Comparison of ENCODE assay signal across 20 cellular contexts in the genomic region with DNA sequence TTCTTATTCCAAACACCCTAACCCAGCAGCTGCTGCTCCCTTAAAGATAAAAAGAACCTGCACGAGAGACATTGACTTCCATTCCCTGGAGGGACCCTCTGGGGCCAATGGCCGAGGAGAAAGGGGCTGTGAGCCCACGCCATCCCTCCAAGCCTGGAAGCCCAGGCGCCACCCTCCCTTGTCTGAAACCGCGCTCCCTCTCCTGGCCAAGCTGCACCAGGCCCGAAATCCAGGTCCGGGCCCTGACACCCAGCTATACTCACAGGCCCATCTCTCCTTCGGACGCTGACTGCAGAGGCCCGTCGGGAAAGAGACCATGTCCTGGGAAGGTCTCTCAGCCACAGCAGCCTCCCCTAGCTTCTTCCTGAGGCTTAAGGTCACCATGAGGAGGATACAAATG.
DNase-seq lines count a peak whose midpoint lies in the region; ATAC-seq and TF ChIP-seq lines count a peak whose summit lies in the region.
"Had no signal": no experiment of that assay in that cellular context is flagged by ENCODE, and none has a peak within 500 bp of the region (broad histone marks: within the 10 kb centered on the region; RNA-seq: fewer than 3 reads in every experiment).

No MANE protein-coding gene starts in this region.

- no peak overlapping the region for H2AFZ ChIP-seq in GM23338

- H3K4me3 ChIP-seq in GM23338 (no peak overlapping the region), spleen (no peak overlapping the region), tibial artery (no peak overlapping the region)
- H3K4me3 ChIP-seq: BLaER1 had no signal

- peak in 1 of 2 experiments; percentile 34; a peak in 2 of 4 replicates for TF ChIP-seq CTCF in GM23338 (conservative IDR thresholded peaks at IDR 0.05; ENCODE audit: low read depth in 2 of 2)
- no peak for TF ChIP-seq CTCF in glutamatergic neuron (IDR thresholded peaks at IDR 0.05; ENCODE audit: partially characterized antibody, unreplicated experiment)
- no peak for TF ChIP-seq CTCF in spleen (IDR thresholded peaks at IDR 0.05 in 8 of 11, conservative IDR thresholded peaks at IDR 0.05 in 3 of 11)
- TF ChIP-seq CTCF in tibial artery (IDR thresholded peaks at IDR 0.05), result no peak

- H3F3A ChIP-seq in GM23338 (replicated peaks; ENCODE audit: low read depth), result 0 out of 2 replicates have a peak, but pooled peaks cover 2% of the 10 kb centered on the region

- H3K27ac Mint-ChIP-seq in GM23338 (no peak overlapping the region), T-helper 17 cell (no peak overlapping the region), glutamatergic neuron (ENCODE audit: unreplicated experiment) (peak overlapping the region; percentile 85)
- H3K27ac Mint-ChIP-seq: CD14-positive monocyte; CD4-positive, alpha-beta memory T cell had no signal

- H3K27me3 Mint-ChIP-seq in GM23338 (ENCODE audit: insufficient read depth, low read depth, poor library complexity) (peaks cover 18% of the 10 kb centered on the region), T-helper 17 cell (peaks cover 22% of the 10 kb centered on the region), glutamatergic neuron (ENCODE audit: unreplicated experiment) (peaks cover 24% of the 10 kb centered on the region)

- H3K36me3 ChIP-seq in GM23338 (ENCODE audit: insufficient read depth), result no peaks in the 10 kb centered on the region
- H3K36me3 ChIP-seq in spleen, result no peaks in the 10 kb centered on the region
- no peaks in the 10 kb centered on the region for H3K36me3 ChIP-seq in tibial artery
- H3K36me3 ChIP-seq: BLaER1 had no signal

- H3K9me3 ChIP-seq in T-helper 17 cell (ENCODE audit: control insufficient read depth, low read length, poor library complexity, severe bottlenecking) (no peaks in the 10 kb centered on the region), spleen (no peaks in the 10 kb centered on the region), tibial artery (no peaks in the 10 kb centered on the region)
- H3K9me3 ChIP-seq: BLaER1 had no signal

- H4K20me1 ChIP-seq in GM23338 (replicated peaks; ENCODE audit: insufficient read depth), result no peaks in the 10 kb centered on the region
- H4K20me1 ChIP-seq: BLaER1 had no signal

- H3K36me3 Mint-ChIP-seq in GM23338 (ENCODE audit: low read depth) (peaks cover 34% of the 10 kb centered on the region), T-helper 17 cell (ENCODE audit: low read depth) (no peaks in the 10 kb centered on the region), glutamatergic neuron (ENCODE audit: unreplicated experiment) (no peaks in the 10 kb centered on the region)
- H3K36me3 Mint-ChIP-seq: CD14-positive monocyte; CD4-positive, alpha-beta memory T cell had no signal

- H3K4me2 ChIP-seq in GM23338, result no peak overlapping the region
- H3K4me2 ChIP-seq: BLaER1 had no signal

- H3K27ac ChIP-seq in GM23338 (ENCODE audit: low read depth) (no peak overlapping the region), spleen (no peak overlapping the region), tibial artery (no peak overlapping the region)
- H3K27ac ChIP-seq: BLaER1, HL-60 had no signal

- DNase-seq in GM23338 (ENCODE audit: low spot score) (peak; percentile 36), T-helper 17 cell (no peak), glutamatergic neuron (no peak), spleen (peak; percentile 59), tibial artery (no peak)
- DNase-seq: 8988T; CD4-positive, alpha-beta memory T cell; DMS153; DMS79; GDM1; GOT3; HCEC 1CT; IMR-90; KBM-7 had no signal

- H3K79me2 ChIP-seq in GM23338 (replicated peaks; ENCODE audit: insufficient read depth), result no peaks in the 10 kb centered on the region

- H3K4me1 ChIP-seq in GM23338 (ENCODE audit: insufficient read depth), result peaks cover 3% of the 10 kb centered on the region; the same call in 1 of the 2 replicates
- H3K4me1 ChIP-seq in spleen, result no peaks in the 10 kb centered on the region
- no peaks in the 10 kb centered on the region for H3K4me1 ChIP-seq in tibial artery

- no peaks in the 10 kb centered on the region for H3K9me2 ChIP-seq in GM23338 (ENCODE audit: insufficient read depth)

- 81 to 90% (median 89%) methylated on average over 8 to 12 of the region's 12 CpGs for WGBS in spleen, 5 donors

- H3K9me3 Mint-ChIP-seq in GM23338 (peaks cover 89% of the 10 kb centered on the region), glutamatergic neuron (ENCODE audit: unreplicated experiment) (peaks cover 22% of the 10 kb centered on the region)
- H3K9me3 Mint-ChIP-seq: CD4-positive, alpha-beta memory T cell had no signal

- H3K4me1 Mint-ChIP-seq in GM23338 (no peaks in the 10 kb centered on the region; the same call in 2 of the 3 replicates), T-helper 17 cell (no peaks in the 10 kb centered on the region), glutamatergic neuron (ENCODE audit: low read depth, unreplicated experiment) (peaks cover 35% of the 10 kb centered on the region)
- H3K4me1 Mint-ChIP-seq: CD14-positive monocyte; CD4-positive, alpha-beta memory T cell had no signal

- intact Hi-C loops in spleen (cut with DNase I; ENCODE audit: low total_unique reads), result no loop called here
- intact Hi-C loops in tibial artery (cut with DNase I; ENCODE audit: low total_unique reads), result no loop called here

- H3K27me3 ChIP-seq in GM23338 (ENCODE audit: insufficient read depth) (no peaks in the 10 kb centered on the region), spleen (replicated peaks in 1 of 7) (peaks cover 0 to 24% (median 0%) of the 10 kb centered on the region in 7 donors), tibial artery (peaks cover 0 to 38% of the 10 kb centered on the region in 2 donors)
- H3K27me3 ChIP-seq: BLaER1 had no signal

- ATAC-seq in GM23338, result no peak; the same call in 2 of the 3 replicates
- ATAC-seq in T-helper 17 cell, result no peak
- ATAC-seq in GM18867 (IDR thresholded peaks at IDR 0.05; ENCODE audit: unreplicated experiment), result no peak
- no peak for ATAC-seq in GM21390 (IDR thresholded peaks at IDR 0.05; ENCODE audit: unreplicated experiment)
- ATAC-seq in HG03139 (IDR thresholded peaks at IDR 0.05; ENCODE audit: unreplicated experiment), result no peak

- no peak overlapping the region for H3K4me3 Mint-ChIP-seq in GM23338
- H3K4me3 Mint-ChIP-seq in T-helper 17 cell, result peak overlapping the region; percentile 15
- H3K4me3 Mint-ChIP-seq in glutamatergic neuron (ENCODE audit: unreplicated experiment), result no peak overlapping the region
- H3K4me3 Mint-ChIP-seq: CD14-positive monocyte; CD4-positive, alpha-beta memory T cell had no signal

- no peak for TF ChIP-seq POLR2A in spleen (IDR thresholded peaks at IDR 0.05)

TF ChIP-seq in GM23338, 12 proteins besides CTCF, POLR2A, EP300 and RAD21:
- no peak for TF ChIP-seq POLR2AphosphoS5 (IDR thresholded peaks at IDR 0.05; ENCODE audit: low read depth)
- TF ChIP-seq, protein P1, sequence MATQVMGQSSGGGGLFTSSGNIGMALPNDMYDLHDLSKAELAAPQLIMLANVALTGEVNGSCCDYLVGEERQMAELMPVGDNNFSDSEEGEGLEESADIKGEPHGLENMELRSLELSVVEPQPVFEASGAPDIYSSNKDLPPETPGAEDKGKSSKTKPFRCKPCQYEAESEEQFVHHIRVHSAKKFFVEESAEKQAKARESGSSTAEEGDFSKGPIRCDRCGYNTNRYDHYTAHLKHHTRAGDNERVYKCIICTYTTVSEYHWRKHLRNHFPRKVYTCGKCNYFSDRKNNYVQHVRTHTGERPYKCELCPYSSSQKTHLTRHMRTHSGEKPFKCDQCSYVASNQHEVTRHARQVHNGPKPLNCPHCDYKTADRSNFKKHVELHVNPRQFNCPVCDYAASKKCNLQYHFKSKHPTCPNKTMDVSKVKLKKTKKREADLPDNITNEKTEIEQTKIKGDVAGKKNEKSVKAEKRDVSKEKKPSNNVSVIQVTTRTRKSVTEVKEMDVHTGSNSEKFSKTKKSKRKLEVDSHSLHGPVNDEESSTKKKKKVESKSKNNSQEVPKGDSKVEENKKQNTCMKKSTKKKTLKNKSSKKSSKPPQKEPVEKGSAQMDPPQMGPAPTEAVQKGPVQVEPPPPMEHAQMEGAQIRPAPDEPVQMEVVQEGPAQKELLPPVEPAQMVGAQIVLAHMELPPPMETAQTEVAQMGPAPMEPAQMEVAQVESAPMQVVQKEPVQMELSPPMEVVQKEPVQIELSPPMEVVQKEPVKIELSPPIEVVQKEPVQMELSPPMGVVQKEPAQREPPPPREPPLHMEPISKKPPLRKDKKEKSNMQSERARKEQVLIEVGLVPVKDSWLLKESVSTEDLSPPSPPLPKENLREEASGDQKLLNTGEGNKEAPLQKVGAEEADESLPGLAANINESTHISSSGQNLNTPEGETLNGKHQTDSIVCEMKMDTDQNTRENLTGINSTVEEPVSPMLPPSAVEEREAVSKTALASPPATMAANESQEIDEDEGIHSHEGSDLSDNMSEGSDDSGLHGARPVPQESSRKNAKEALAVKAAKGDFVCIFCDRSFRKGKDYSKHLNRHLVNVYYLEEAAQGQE (IDR thresholded peaks at IDR 0.05; ENCODE audit: unreplicated experiment), result no peak
- no peak for TF ChIP-seq CREB1 (CRISPR knock-in tag; IDR thresholded peaks at IDR 0.05; ENCODE audit: low read depth)

Comparison
In these comparisons a context has a peak if more than half of its experiments do, and no peak if none do; other contexts are left out.
1. DNase-seq: peak in GM23338 (single experiment) and spleen (single experiment); none in T-helper 17 cell (0 of 3), glutamatergic neuron (single experiment) and tibial artery (0 of 2).